15 cellular contexts compared by ENCODE assay signal in genomic region chr5:158769079-158769478, GRCh38.
"Had no signal": no experiment of that assay in that cellular context is flagged by ENCODE, and none has a peak within 500 bp of the region (broad histone marks: within the 10 kb centered on the region; RNA-seq: fewer than 3 reads in every experiment).

No MANE protein-coding gene starts in this region.

- ATAC-seq: activated T-cell treated with anti-CD3 and anti-CD28 coated beads, Interleukin-2, amount 50 U/mL, for 72 hours had no signal

- H3K27ac ChIP-seq: cardiac muscle cell, colonic mucosa, epithelial cell of prostate, pancreas had no signal

- H3K4me1 Mint-ChIP-seq: activated CD4-positive, alpha-beta memory T cell treated with anti-CD3 and anti-CD28 coated beads, Interleukin-2, amount 10 ng/mL, durations not matched to agents 7 days and 5 days had no signal

- H3K4me1 ChIP-seq: colonic mucosa had no signal

- H3K36me3 ChIP-seq: cardiac muscle cell, colonic mucosa, pancreas, transverse colon had no signal

- H3K4me3 Mint-ChIP-seq: activated CD4-positive, alpha-beta memory T cell treated with anti-CD3 and anti-CD28 coated beads, Interleukin-2, amount 10 ng/mL, durations not matched to agents 7 days and 5 days; activated naive CD8-positive, alpha-beta T cell treated with anti-CD3 and anti-CD28 coated beads, Interleukin-2, amount 10 ng/mL, durations not matched to agents 7 days and 5 days; activated T-cell treated with anti-CD3 and anti-CD28 coated beads, Interleukin-2, amount 50 U/mL, for 72 hours; T-helper 2 cell treated with Interferon-gamma antibody and Interleukin-4, amounts not matched to agents 5 μg/mL and 100 μg/mL, for 36 hours had no signal

- H3K27me3 ChIP-seq: cardiac muscle cell, colonic mucosa, pancreas, transverse colon had no signal

- DNase-seq: activated CD4-positive, alpha-beta memory T cell treated with anti-CD3 and anti-CD28 coated beads, Interleukin-2, amount 10 ng/mL, durations not matched to agents 7 days and 5 days; activated CD4-positive, alpha-beta T cell treated with anti-CD3 and anti-CD28 coated beads for 1 hour; activated naive CD8-positive, alpha-beta T cell treated with anti-CD3 and anti-CD28 coated beads, Interleukin-2, amount 10 ng/mL, durations not matched to agents 7 days and 5 days; activated T-cell treated with anti-CD3 and anti-CD28 coated beads, Interleukin-2, amount 50 U/mL, for 72 hours; colonic mucosa; effector memory CD4-positive, alpha-beta T cell; hypothalamus; pancreas; SIG-M5; small intestine; SW 1271; transverse colon had no signal

- H3K9me3 Mint-ChIP-seq: activated CD4-positive, alpha-beta memory T cell treated with anti-CD3 and anti-CD28 coated beads, Interleukin-2, amount 10 ng/mL, durations not matched to agents 7 days and 5 days; activated naive CD8-positive, alpha-beta T cell treated with anti-CD3 and anti-CD28 coated beads, Interleukin-2, amount 10 ng/mL, durations not matched to agents 7 days and 5 days; T-helper 2 cell treated with Interferon-gamma antibody and Interleukin-4, amounts not matched to agents 5 μg/mL and 100 μg/mL, for 36 hours had no signal

- H3K36me3 Mint-ChIP-seq: activated naive CD8-positive, alpha-beta T cell treated with anti-CD3 and anti-CD28 coated beads, Interleukin-2, amount 10 ng/mL, durations not matched to agents 7 days and 5 days had no signal

- H3K27ac Mint-ChIP-seq: activated CD4-positive, alpha-beta memory T cell treated with anti-CD3 and anti-CD28 coated beads, Interleukin-2, amount 10 ng/mL, durations not matched to agents 7 days and 5 days; activated naive CD8-positive, alpha-beta T cell treated with anti-CD3 and anti-CD28 coated beads, Interleukin-2, amount 10 ng/mL, durations not matched to agents 7 days and 5 days; activated T-cell treated with anti-CD3 and anti-CD28 coated beads, Interleukin-2, amount 50 U/mL, for 72 hours; T-helper 2 cell treated with Interferon-gamma antibody and Interleukin-4, amounts not matched to agents 5 μg/mL and 100 μg/mL, for 36 hours had no signal

- H3K9me3 ChIP-seq: colonic mucosa, pancreas, transverse colon had no signal

- H3K4me3 ChIP-seq: cardiac muscle cell, colonic mucosa, pancreas, transverse colon had no signal
